Comparison of ENCODE assay signal across 7 cellular contexts in the genomic region with DNA sequence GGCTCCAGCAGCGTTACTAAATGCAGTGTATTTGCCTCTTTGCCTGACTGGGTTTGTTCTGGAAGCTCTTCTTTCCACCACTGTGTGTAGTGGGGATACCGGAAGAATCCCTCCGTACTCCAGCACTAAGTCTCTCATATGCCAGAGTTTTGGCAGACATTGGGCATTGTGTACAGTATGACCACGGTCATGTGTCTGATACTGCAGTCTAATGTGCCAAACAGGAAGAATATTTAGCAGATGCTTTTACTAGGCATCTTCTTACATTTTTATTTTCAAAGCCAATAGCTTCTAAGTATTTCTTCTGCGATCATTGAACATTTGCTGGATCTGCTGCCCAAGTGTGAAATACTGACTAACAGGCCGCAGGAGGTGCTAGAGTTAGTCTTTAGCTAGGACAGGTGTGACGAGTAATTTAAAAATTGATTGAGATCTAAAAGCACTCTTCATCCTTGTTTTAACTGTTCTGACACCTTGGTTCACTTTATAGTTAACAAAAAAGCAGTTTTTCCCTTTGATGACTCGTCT. TPM values are rescaled to one million over a fixed set of nuclear protein-coding genes. Genes with fewer than 3 reads are reported as not detected.
DNase-seq lines count a peak whose midpoint lies in the region; ATAC-seq and TF ChIP-seq lines count a peak whose summit lies in the region.

No MANE protein-coding gene starts in this region.

- no peak overlapping the region for H3K9ac ChIP-seq in PC-3 (ENCODE audit: low read length)

- no peaks in the 10 kb centered on the region for H4K20me1 ChIP-seq in PC-3 (ENCODE audit: low read length)

- no peaks in the 10 kb centered on the region for H3K9me3 Mint-ChIP-seq in nephron

- H3K79me2 ChIP-seq in PC-3 (ENCODE audit: low read length): no peaks in the 10 kb centered on the region

- in situ Hi-C loops in GM13977 (cut with MboI; ENCODE audit: low pct_unique_long_range_greater_than_20kb, low sequenced_read_pairs, unreplicated experiment): no loop called here

- H3K9me2 ChIP-seq in PC-3 (replicated peaks; ENCODE audit: low read length): no peaks in the 10 kb centered on the region

- peak overlapping the region; percentile 32; the same call in 1 of the 2 replicates for H2AFZ ChIP-seq in PC-3 (ENCODE audit: low read length)

- POLR2A ChIA-PET in PC-3 (lab: Charles Lee; ENCODE audit: unreplicated experiment): no interaction called here

- intact Hi-C loops in PC-3 (cut with micrococcal nuclease): loop anchor here (10.0 kb wide), 1 partner anchor 453 kb away; no protein-coding TSS in a partner anchor

- H3K27me3 ChIP-seq in PC-3 (ENCODE audit: low read length): peaks cover 43% of the 10 kb centered on the region

- no peak overlapping the region for H3K27ac ChIP-seq in PC-3 (ENCODE audit: low read length)

- H3K27ac Mint-ChIP-seq in nephron: no peak overlapping the region

- peak overlapping the region; percentile 59 for H3K4me3 ChIP-seq in PC-3 (ENCODE audit: low read length)
- peak overlapping the region; percentile 55 for H3K4me3 ChIP-seq in epithelial cell of proximal tubule (ENCODE audit: low read depth, low read length)

- no peaks in the 10 kb centered on the region for H3K36me3 Mint-ChIP-seq in nephron (ENCODE audit: low read depth)

- H3K9me3 ChIP-seq in PC-3 (ENCODE audit: low read length): 0 out of 2 replicates have a peak, but pooled peaks cover 2% of the 10 kb centered on the region

- no TSS peak for BruUV-seq in PC-3 (replicated peaks; lab: Mats Ljungman, UMichigan)

- DNase-seq in GM13977 (ENCODE audit: low spot score) (peak; percentile 20), PC-3 (no peak), epithelial cell of proximal tubule (ENCODE audit: low read depth) (no peak), T1000 (lab: John Stamatoyannopoulos, UW) (no peak), COLO668 (lab: John Stamatoyannopoulos, UW; ENCODE audit: unreplicated experiment) (no peak)

- H3K4me3 Mint-ChIP-seq in nephron: peak overlapping the region; percentile 81 to 84 (median 83)

- H3F3A ChIP-seq in PC-3 (ENCODE audit: low read length, unreplicated experiment): no peaks in the 10 kb centered on the region

- ATAC-seq in PC-3: no peak
- ATAC-seq in HG03108 (IDR thresholded peaks at IDR 0.05; ENCODE audit: unreplicated experiment): no peak

- H3K4me1 ChIP-seq in PC-3 (ENCODE audit: insufficient read depth, low read length): no peaks in the 10 kb centered on the region

- peaks cover 12% of the 10 kb centered on the region for H3K4me1 Mint-ChIP-seq in nephron

- no peaks in the 10 kb centered on the region for H3K36me3 ChIP-seq in PC-3 (ENCODE audit: low read depth, low read length)

- H3K27me3 Mint-ChIP-seq in nephron (ENCODE audit: low read depth): peaks cover 78% of the 10 kb centered on the region

- peak overlapping the region; percentile 69 for H3K4me2 ChIP-seq in PC-3 (ENCODE audit: low read length)

- TF ChIP-seq CTCF in GM13977 (IDR thresholded peaks at IDR 0.05; ENCODE audit: extremely low read depth, insufficient read depth, missing control alignments) (peak; percentile 32), PC-3 (conservative IDR thresholded peaks at IDR 0.05; ENCODE audit: low read depth, low read length) (no peak), epithelial cell of proximal tubule (conservative IDR thresholded peaks at IDR 0.05; ENCODE audit: low read depth, low read length) (peak; percentile 41), nephron (IDR thresholded peaks at IDR 0.05; ENCODE audit: unreplicated experiment in 3 of 3) (no peak)

- CTCF ChIA-PET in PC-3 (lab: Charles Lee): no interaction called here

RNA-seq across cellular contexts. Expression of a gene that starts 0.7 kb away (rescaled TPM):
- total RNA-seq in PC-3 (2014; rRNA removed) (0.12 and 0.26 TPM in 2 replicates), epithelial cell of proximal tubule (not detected in 2 replicates)

Comparison
In these comparisons a context has a peak if more than half of its experiments do, and no peak if none do; other contexts are left out.
1. CTCF ChIP-seq: peak in GM13977 (single experiment) and epithelial cell of proximal tubule (single experiment); none in PC-3 (single experiment) and nephron (0 of 3).